ENCODE assay signal across 16 cellular contexts in genomic region chr5:103133231-103133630, GRCh38.
"Had no signal": no experiment of that assay in that cellular context is flagged by ENCODE, and none has a peak within 500 bp of the region (broad histone marks: within the 10 kb centered on the region; RNA-seq: fewer than 3 reads in every experiment).

No MANE protein-coding gene starts in this region.

- H3K4me1 ChIP-seq: esophagus muscularis mucosa, left lung, parathyroid adenoma had no signal

- H3K4me3 ChIP-seq: esophagus muscularis mucosa, left lung, tibial artery had no signal

- H3K9ac ChIP-seq: parathyroid adenoma had no signal

- H2AFZ ChIP-seq: parathyroid adenoma had no signal

- H3K27me3 ChIP-seq: brain microvascular endothelial cell, esophagus muscularis mucosa, left lung, neutrophil, tibial artery had no signal

- H3K36me3 ChIP-seq: brain microvascular endothelial cell had no signal

- DNase-seq: activated CD4-positive, alpha-beta memory T cell treated with anti-CD3 and anti-CD28 coated beads, Interleukin-2, amount 10 ng/mL, durations not matched to agents 7 days and 5 days; activated CD4-positive, alpha-beta T cell treated with anti-CD3 and anti-CD28 coated beads, Interleukin-2, amount 10 ng/mL, durations not matched to agents 24 days and 14 days; aorta; brain microvascular endothelial cell; caudate nucleus; effector memory CD4-positive, alpha-beta T cell; left lung; right cardiac atrium; stimulated activated CD4-positive, alpha-beta T cell treated with anti-CD3 and anti-CD28 coated beads, Interleukin-1b, Interleukin-23, amount 100 ng/mL, for 48 hours; substantia nigra; T-helper 2 cell; tibial artery had no signal

- FAIRE-seq: keratinocyte had no signal

- H3K27ac ChIP-seq: brain microvascular endothelial cell, esophagus muscularis mucosa, left lung, neutrophil, parathyroid adenoma had no signal

- H3K9me3 ChIP-seq: esophagus muscularis mucosa, left lung, neutrophil, tibial artery had no signal

- H3K79me2 ChIP-seq: parathyroid adenoma had no signal
